Comparison of ENCODE assay signal across 19 cellular contexts in genomic region chr10:9877978-9878377, GRCh38.
DNase-seq lines count a peak whose midpoint lies in the region; TF ChIP-seq lines count a peak whose summit lies in the region.
"Had no signal": no experiment of that assay in that cellular context is flagged by ENCODE, and none has a peak within 500 bp of the region (broad histone marks: within the 10 kb centered on the region; RNA-seq: fewer than 3 reads in every experiment).

No MANE protein-coding gene starts in this region.

- H3K9me3 ChIP-seq in CD8-positive, alpha-beta memory T cell (ENCODE audit: low read length), result no peaks in the 10 kb centered on the region

- DNase-seq in NCI-H2227 (lab: John Stamatoyannopoulos, UW; ENCODE audit: unreplicated experiment) (peak; percentile 0), NCI-H2227 treated with DMSO at 0.1 percent for 48 hours (lab: John Stamatoyannopoulos, UW) (no peak), RPMI8226 (peak; percentile 2), lower leg skin (ENCODE audit: low spot score in 2 of 2) (no peak), NCI-H146 treated with DMSO at 0.1 percent for 48 hours (lab: John Stamatoyannopoulos, UW; ENCODE audit: unreplicated experiment) (no peak), CD1c-positive myeloid dendritic cell (ENCODE audit: extremely low spot score) (no peak)
- no peak for DNase-seq in CD8-positive, alpha-beta memory T cell
- DNase-seq: CD8-positive, alpha-beta T cell; COR-L47; DMS 273 treated with DMSO at 0.1 percent for 48 hours; DMS53; DND-41; GM23248; HCEC 1CT; IMR-90 had no signal

- WGBS in lower leg skin, 2 donors, result 94% methylated on average over 12 of the region's 12 CpGs

- peak overlapping the region; percentile 7 for H3K4me3 ChIP-seq in lower leg skin (ENCODE audit: low read depth, poor library complexity, severe bottlenecking)
- H3K4me3 ChIP-seq in CD8-positive, alpha-beta memory T cell (ENCODE audit: low read length), result no peak overlapping the region
- H3K4me3 ChIP-seq: BLaER1, GM23248 had no signal

- CTCF ChIA-PET in CD8-positive, alpha-beta memory T cell (lab: Charles Lee), result no interaction called here

- peaks cover 0 to 3% (median 0%) of the 10 kb centered on the region in 5 donors for H3K9me3 Mint-ChIP-seq in CD8-positive, alpha-beta memory T cell
- H3K9me3 Mint-ChIP-seq: CD8-positive, alpha-beta T cell had no signal

- TF ChIP-seq POLR2A in lower leg skin (IDR thresholded peaks at IDR 0.05), result no peak

- no peak overlapping the region for H3K27ac Mint-ChIP-seq in CD8-positive, alpha-beta memory T cell
- H3K27ac Mint-ChIP-seq: CD14-positive monocyte; CD8-positive, alpha-beta T cell had no signal

- H3K36me3 ChIP-seq in CD8-positive, alpha-beta memory T cell (ENCODE audit: insufficient read depth, low read length), result no peaks in the 10 kb centered on the region
- H3K36me3 ChIP-seq: BLaER1 had no signal

- no peak for TF ChIP-seq CTCF in lower leg skin (IDR thresholded peaks at IDR 0.05)

- no peaks in the 10 kb centered on the region for H3K27me3 ChIP-seq in CD8-positive, alpha-beta memory T cell (ENCODE audit: insufficient read depth, low read length, poor library complexity, severe bottlenecking)
- H3K27me3 ChIP-seq: BLaER1 had no signal

- POLR2A ChIA-PET in CD8-positive, alpha-beta memory T cell (lab: Charles Lee), result no interaction called here

- no peak overlapping the region for H3K4me3 Mint-ChIP-seq in CD8-positive, alpha-beta memory T cell
- H3K4me3 Mint-ChIP-seq: CD14-positive monocyte; CD8-positive, alpha-beta T cell had no signal

- H3K4me1 ChIP-seq in CD8-positive, alpha-beta memory T cell (ENCODE audit: insufficient read depth, low read length), result no peaks in the 10 kb centered on the region
- H3K4me1 ChIP-seq: BLaER1 had no signal

- no peaks in the 10 kb centered on the region for H3K36me3 Mint-ChIP-seq in CD8-positive, alpha-beta memory T cell
- H3K36me3 Mint-ChIP-seq: CD14-positive monocyte; CD8-positive, alpha-beta T cell had no signal

- H3K27ac ChIP-seq in CD8-positive, alpha-beta memory T cell (ENCODE audit: low read depth, low read length), result no peak overlapping the region
- H3K27ac ChIP-seq: 22Rv1, BLaER1, GM23248, HL-60 had no signal

- intact Hi-C loops in lower leg skin (cut with DNase I; ENCODE audit: low total_unique reads), result no loop called here

- no peaks in the 10 kb centered on the region for H3K27me3 Mint-ChIP-seq in CD8-positive, alpha-beta memory T cell

- no peaks in the 10 kb centered on the region for H3K4me1 Mint-ChIP-seq in CD8-positive, alpha-beta memory T cell
- H3K4me1 Mint-ChIP-seq: CD14-positive monocyte had no signal

Comparison
In these comparisons a context has a peak if more than half of its experiments do, and no peak if none do; other contexts are left out.
1. DNase-seq: peak in NCI-H2227 (single experiment) and RPMI8226 (single experiment); none in NCI-H2227 treated with DMSO at 0.1 percent for 48 hours (single experiment), lower leg skin (0 of 2), NCI-H146 treated with DMSO at 0.1 percent for 48 hours (single experiment), CD1c-positive myeloid dendritic cell (single experiment) and CD8-positive, alpha-beta memory T cell (0 of 5).